ENCODE assay signal across 1 cellular context in genomic region chr1:41391834-41392527, GRCh38.
TF ChIP-seq lines count a peak whose summit lies in the region.

No MANE protein-coding gene starts in this region.

TF ChIP-seq in K562, 482 proteins besides CTCF, POLR2A, EP300 and RAD21 (continued from another document):
- TF ChIP-seq ASH1L (IDR thresholded peaks at IDR 0.05; ENCODE audit: borderline replicate concordance, low read depth, partially characterized antibody) (no peak), ZNF3 (CRISPR knock-in tag; IDR thresholded peaks at IDR 0.05) (no peak), CCNT2 (IDR thresholded peaks at IDR 0.05; ENCODE audit: borderline replicate concordance, extremely low read depth, insufficient read length, low read depth, low read length) (no peak), FOXK1 (CRISPR knock-in tag; IDR thresholded peaks at IDR 0.05; ENCODE audit: borderline replicate concordance) (no peak)
